In genomic region chr4:27176400-27176799, GRCh38 we compare ENCODE assay signal across 1 cellular context.
TF ChIP-seq lines count a peak whose summit lies in the region.

No MANE protein-coding gene starts in this region.

TF ChIP-seq in GM23338, 12 proteins besides CTCF, POLR2A, EP300 and RAD21 (continued from another document):
- TF ChIP-seq ZNF462 (CRISPR knock-in tag; IDR thresholded peaks at IDR 0.05) (no peak), ETS1 (IDR thresholded peaks at IDR 0.05) (no peak)
